Comparison of ENCODE assay signal across 19 cellular contexts in the genomic region with DNA sequence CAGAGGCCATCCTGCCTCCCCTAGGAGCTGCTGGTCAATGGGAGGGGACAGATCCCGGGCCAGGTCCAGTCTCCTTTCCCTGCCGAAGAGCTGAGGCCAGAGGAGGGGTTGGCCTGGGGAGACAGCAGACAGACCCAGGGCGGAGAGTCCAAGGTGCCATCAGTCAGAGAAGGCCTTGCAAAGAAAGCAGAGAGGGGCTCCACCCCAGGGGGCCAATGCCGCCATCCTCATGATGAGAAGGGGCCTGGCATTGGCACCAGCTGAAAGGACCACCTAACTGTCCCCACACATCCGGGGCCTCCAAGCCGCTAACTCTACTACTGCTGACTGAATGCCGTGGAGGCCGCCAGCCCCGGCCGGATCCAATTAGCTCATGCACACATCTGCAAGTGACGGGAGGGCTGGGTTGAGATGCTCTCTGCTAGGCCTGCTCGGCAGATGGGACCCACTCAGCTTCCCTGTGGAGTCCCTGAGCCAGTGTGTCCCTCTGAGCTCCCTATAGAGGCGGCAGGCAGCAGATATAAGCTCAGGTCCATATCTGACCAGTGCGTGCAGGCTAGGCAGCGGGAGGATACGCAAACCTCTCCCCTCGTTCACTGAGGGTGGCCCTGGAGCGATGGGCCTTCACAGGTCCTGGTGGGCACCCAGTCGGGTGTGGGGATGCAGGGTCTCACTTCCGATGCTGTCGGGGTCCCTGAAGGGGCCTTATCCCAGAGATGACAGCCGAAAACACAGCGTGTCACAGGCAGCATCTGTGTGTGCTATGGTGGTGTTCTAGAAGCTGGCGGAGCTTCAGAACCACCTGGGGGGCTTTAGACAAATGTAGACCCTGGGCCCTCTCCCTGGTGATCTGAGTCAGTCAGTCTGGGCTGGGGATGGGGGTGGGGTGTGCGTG.
"Had no signal": no experiment of that assay in that cellular context is flagged by ENCODE, and none has a peak within 500 bp of the region (broad histone marks: within the 10 kb centered on the region; RNA-seq: fewer than 3 reads in every experiment).

No MANE protein-coding gene starts in this region.

- H3K36me3 ChIP-seq: cardiac muscle cell, left lung, thyroid gland had no signal

- FAIRE-seq: astrocyte, colon, keratinocyte, urothelium cell line had no signal

- DNase-seq: activated CD4-positive, CD25-positive, alpha-beta regulatory T cell treated with anti-CD3 and anti-CD28 coated beads, Interleukin-2, amount 50 U/mL, for 72 hours; activated effector memory CD4-positive, alpha-beta T cell treated with Interleukin-2 at 50 U/mL for 16 hours; activated naive CD4-positive, alpha-beta T cell treated with anti-CD3 and anti-CD28 coated beads, Interleukin-2, amount 50 U/mL, for 16 hours; activated T-cell treated with anti-CD3 and anti-CD28 coated beads for 4 hours; hippocampal formation; mesendoderm; nucleus accumbens; T-cell; T1000; thyroid gland had no signal

- H3K27ac Mint-ChIP-seq: natural killer cell treated with Interleukin-12 subunit alpha and Interleukin-12 subunit beta and Interleukin-15 and Interleukin-18, amount 100 ng/mL, for 72 hours; stimulated activated effector memory CD8-positive, alpha-beta T cell treated with anti-CD3 and anti-CD28 coated beads, Interleukin-12 subunit alpha, Interleukin-12 subunit beta, amount 100 ng/mL, for 72 hours; T-cell had no signal

- ATAC-seq: esophagus mucosa; left lung; stimulated activated effector memory CD8-positive, alpha-beta T cell treated with anti-CD3 and anti-CD28 coated beads, Interleukin-12 subunit alpha, Interleukin-12 subunit beta, amount 100 ng/mL, for 72 hours; T-cell had no signal

- H3K9me3 Mint-ChIP-seq: natural killer cell treated with Interleukin-12 subunit alpha and Interleukin-12 subunit beta and Interleukin-15 and Interleukin-18, amount 100 ng/mL, for 72 hours; stimulated activated effector memory CD8-positive, alpha-beta T cell treated with anti-CD3 and anti-CD28 coated beads, Interleukin-12 subunit alpha, Interleukin-12 subunit beta, amount 100 ng/mL, for 72 hours; T-cell had no signal

- H3K27ac ChIP-seq: cardiac muscle cell, left lung, thyroid gland had no signal

- H3K36me3 Mint-ChIP-seq: natural killer cell treated with Interleukin-12 subunit alpha and Interleukin-12 subunit beta and Interleukin-15 and Interleukin-18, amount 100 ng/mL, for 72 hours; stimulated activated effector memory CD8-positive, alpha-beta T cell treated with anti-CD3 and anti-CD28 coated beads, Interleukin-12 subunit alpha, Interleukin-12 subunit beta, amount 100 ng/mL, for 72 hours; T-cell had no signal

- H3K4me3 Mint-ChIP-seq: natural killer cell treated with Interleukin-12 subunit alpha and Interleukin-12 subunit beta and Interleukin-15 and Interleukin-18, amount 100 ng/mL, for 72 hours; stimulated activated effector memory CD8-positive, alpha-beta T cell treated with anti-CD3 and anti-CD28 coated beads, Interleukin-12 subunit alpha, Interleukin-12 subunit beta, amount 100 ng/mL, for 72 hours; T-cell had no signal

- H3K9me3 ChIP-seq: left lung, thyroid gland had no signal

- H3K4me3 ChIP-seq: cardiac muscle cell, left lung, thyroid gland had no signal

- H3K27me3 ChIP-seq: cardiac muscle cell, left lung, thyroid gland had no signal

- H3K4me1 ChIP-seq: left lung, thyroid gland had no signal

- H3K4me1 Mint-ChIP-seq: stimulated activated effector memory CD8-positive, alpha-beta T cell treated with anti-CD3 and anti-CD28 coated beads, Interleukin-12 subunit alpha, Interleukin-12 subunit beta, amount 100 ng/mL, for 72 hours; T-cell had no signal
